8 cellular contexts compared by ENCODE assay signal in genomic region chr22:22810018-22810427, GRCh38.
DNase-seq lines count a peak whose midpoint lies in the region; ATAC-seq and TF ChIP-seq lines count a peak whose summit lies in the region.

No MANE protein-coding gene starts in this region.

- ATAC-seq in GM18907 (IDR thresholded peaks at IDR 0.05; ENCODE audit: unreplicated experiment) (no peak), GM18511 (IDR thresholded peaks at IDR 0.05; ENCODE audit: unreplicated experiment) (no peak)

- H3K36me3 ChIP-seq in NT2/D1 (ENCODE audit: insufficient read depth, insufficient read length, low read length) = no peaks in the 10 kb centered on the region

- H3K9me3 ChIP-seq in NT2/D1 (ENCODE audit: insufficient read depth, low read length) = no peaks in the 10 kb centered on the region

- H3K4me3 ChIP-seq in GM12875 (ENCODE audit: low read depth, low read length) (no peak overlapping the region), NT2/D1 (ENCODE audit: insufficient read length, low read depth) (no peak overlapping the region)

- peaks cover 97% of the 10 kb centered on the region for H3K27me3 ChIP-seq in NT2/D1 (ENCODE audit: insufficient read depth, insufficient read length)

- peak; percentile 27 for DNase-seq in NT2/D1 (ENCODE audit: low read depth, low spot score)
- peak; percentile 78 for DNase-seq in activated naive CD4-positive, alpha-beta T cell treated with anti-CD3 and anti-CD28 coated beads, Interleukin-2, amount 50 U/mL, for 16 hours
- peak; percentile 86 for DNase-seq in iPS-NIHi7 (ENCODE audit: extremely low spot score)
- DNase-seq in stimulated activated CD4-positive, alpha-beta T cell treated with anti-CD3 and anti-CD28 coated beads, Interleukin-2, amount 100 ng/mL, for 48 hours = peak; percentile 58 to 73
- no peak for DNase-seq in DMS79 treated with DMSO at 0.1 percent for 48 hours (lab: John Stamatoyannopoulos, UW)

- H3K9ac ChIP-seq in NT2/D1 (ENCODE audit: insufficient read length, low read depth) = no peak overlapping the region

- TF ChIP-seq CTCF in GM12875 (IDR thresholded peaks at IDR 0.05; ENCODE audit: borderline replicate concordance, insufficient read depth, low read depth, low read length) = peak; percentile 89

- no peaks in the 10 kb centered on the region for H3K4me1 ChIP-seq in NT2/D1 (ENCODE audit: insufficient read depth, insufficient read length)
